19 cellular contexts compared by ENCODE assay signal in the genomic region with DNA sequence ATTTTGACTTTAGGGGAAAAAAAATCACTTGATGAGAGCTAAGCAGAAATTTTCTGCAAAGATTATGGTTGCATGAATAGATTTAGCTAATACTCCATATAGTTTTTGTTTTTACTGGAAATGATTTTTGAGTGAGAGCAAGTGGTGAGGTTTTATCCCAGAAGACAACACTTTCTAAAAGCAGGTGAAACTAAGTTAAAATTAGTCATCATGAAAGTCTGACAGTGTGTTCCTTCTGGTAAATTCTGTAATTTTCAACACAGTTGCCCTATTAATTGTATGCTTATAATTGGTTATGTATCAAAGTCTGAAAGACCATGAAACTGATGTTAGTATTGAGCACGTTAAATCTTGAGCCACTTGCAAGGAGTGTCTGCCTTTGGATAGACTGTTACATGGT.
DNase-seq lines count a peak whose midpoint lies in the region; ATAC-seq lines count a peak whose summit lies in the region.
"Had no signal": no experiment of that assay in that cellular context is flagged by ENCODE, and none has a peak within 500 bp of the region (broad histone marks: within the 10 kb centered on the region; RNA-seq: fewer than 3 reads in every experiment).

No MANE protein-coding gene starts in this region.

- intact Hi-C loops in activated CD4-positive, alpha-beta memory T cell treated with anti-CD3 and anti-CD28 coated beads for 36 hours (cut with micrococcal nuclease), result no loop called here

- H3K9me3 Mint-ChIP-seq in activated CD4-positive, alpha-beta memory T cell treated with anti-CD3 and anti-CD28 coated beads for 36 hours, result no peaks in the 10 kb centered on the region
- no peaks in the 10 kb centered on the region for H3K9me3 Mint-ChIP-seq in activated CD4-positive, alpha-beta memory T cell treated with anti-CD3 and anti-CD28 coated beads, Interleukin-2, amount 10 ng/mL, durations not matched to agents 7 days and 5 days
- H3K9me3 Mint-ChIP-seq in activated naive CD8-positive, alpha-beta T cell (ENCODE audit: low read depth), result no peaks in the 10 kb centered on the region
- no peaks in the 10 kb centered on the region for H3K9me3 Mint-ChIP-seq in activated naive CD8-positive, alpha-beta T cell treated with anti-CD3 and anti-CD28 coated beads, Interleukin-2, amount 50 U/mL, for 24 hours
- no peaks in the 10 kb centered on the region for H3K9me3 Mint-ChIP-seq in activated T-helper 17 cell treated with anti-CD3 and anti-CD28 coated beads, Interleukin-2, amount 50 U/mL, for 72 hours
- H3K9me3 Mint-ChIP-seq: CD4-positive, alpha-beta memory T cell had no signal

- peaks cover 14% of the 10 kb centered on the region for H3K4me1 Mint-ChIP-seq in activated CD4-positive, alpha-beta memory T cell treated with anti-CD3 and anti-CD28 coated beads for 36 hours (ENCODE audit: low read depth)
- H3K4me1 Mint-ChIP-seq in activated CD4-positive, alpha-beta memory T cell treated with anti-CD3 and anti-CD28 coated beads, Interleukin-2, amount 10 ng/mL, durations not matched to agents 7 days and 5 days, result peaks cover 13% of the 10 kb centered on the region
- no peaks in the 10 kb centered on the region for H3K4me1 Mint-ChIP-seq in activated naive CD8-positive, alpha-beta T cell (ENCODE audit: low read depth)
- H3K4me1 Mint-ChIP-seq in activated naive CD8-positive, alpha-beta T cell treated with anti-CD3 and anti-CD28 coated beads, Interleukin-2, amount 50 U/mL, for 24 hours, result peaks cover 5% of the 10 kb centered on the region
- H3K4me1 Mint-ChIP-seq in activated T-helper 17 cell treated with anti-CD3 and anti-CD28 coated beads, Interleukin-2, amount 50 U/mL, for 72 hours, result no peaks in the 10 kb centered on the region

- H3K4me3 Mint-ChIP-seq in activated CD4-positive, alpha-beta memory T cell treated with anti-CD3 and anti-CD28 coated beads for 36 hours, result no peak overlapping the region
- no peak overlapping the region for H3K4me3 Mint-ChIP-seq in activated CD4-positive, alpha-beta memory T cell treated with anti-CD3 and anti-CD28 coated beads, Interleukin-2, amount 10 ng/mL, durations not matched to agents 7 days and 5 days
- H3K4me3 Mint-ChIP-seq in activated naive CD8-positive, alpha-beta T cell, result no peak overlapping the region
- no peak overlapping the region for H3K4me3 Mint-ChIP-seq in activated naive CD8-positive, alpha-beta T cell treated with anti-CD3 and anti-CD28 coated beads, Interleukin-2, amount 50 U/mL, for 24 hours
- no peak overlapping the region for H3K4me3 Mint-ChIP-seq in activated T-helper 17 cell treated with anti-CD3 and anti-CD28 coated beads, Interleukin-2, amount 50 U/mL, for 72 hours
- H3K4me3 Mint-ChIP-seq: CD4-positive, alpha-beta memory T cell had no signal

- no peaks in the 10 kb centered on the region for H3K27me3 Mint-ChIP-seq in activated CD4-positive, alpha-beta memory T cell treated with anti-CD3 and anti-CD28 coated beads for 36 hours
- H3K27me3 Mint-ChIP-seq in activated CD4-positive, alpha-beta memory T cell treated with anti-CD3 and anti-CD28 coated beads, Interleukin-2, amount 10 ng/mL, durations not matched to agents 7 days and 5 days, result no peaks in the 10 kb centered on the region
- no peaks in the 10 kb centered on the region for H3K27me3 Mint-ChIP-seq in activated naive CD8-positive, alpha-beta T cell
- H3K27me3 Mint-ChIP-seq in activated naive CD8-positive, alpha-beta T cell treated with anti-CD3 and anti-CD28 coated beads, Interleukin-2, amount 50 U/mL, for 24 hours, result no peaks in the 10 kb centered on the region
- no peaks in the 10 kb centered on the region for H3K27me3 Mint-ChIP-seq in activated T-helper 17 cell treated with anti-CD3 and anti-CD28 coated beads, Interleukin-2, amount 50 U/mL, for 72 hours
- H3K27me3 Mint-ChIP-seq: CD4-positive, alpha-beta memory T cell had no signal

- CTCF ChIA-PET in activated CD4-positive, alpha-beta memory T cell treated with anti-CD3 and anti-CD28 coated beads for 36 hours (lab: Charles Lee), result interaction anchor here (1.5 kb wide), 1 partner anchor 19 kb away, joined by 5 read pairs; no protein-coding TSS in a partner anchor
- CTCF ChIA-PET in activated CD4-positive, alpha-beta memory T cell treated with anti-CD3 and anti-CD28 coated beads, Interleukin-2, amount 10 ng/mL, durations not matched to agents 7 days and 5 days (lab: Charles Lee), result interaction anchor here (1.7 to 2.2 kb wide), 2 partner anchors 9 to 19 kb away, joined by 6 to 7 read pairs; no protein-coding TSS in a partner anchor

- peak overlapping the region; percentile 35 for H3K27ac Mint-ChIP-seq in activated CD4-positive, alpha-beta memory T cell treated with anti-CD3 and anti-CD28 coated beads for 36 hours
- H3K27ac Mint-ChIP-seq in activated CD4-positive, alpha-beta memory T cell treated with anti-CD3 and anti-CD28 coated beads, Interleukin-2, amount 10 ng/mL, durations not matched to agents 7 days and 5 days, result no peak overlapping the region
- H3K27ac Mint-ChIP-seq in activated naive CD8-positive, alpha-beta T cell, result peak overlapping the region; percentile 12
- H3K27ac Mint-ChIP-seq in activated naive CD8-positive, alpha-beta T cell treated with anti-CD3 and anti-CD28 coated beads, Interleukin-2, amount 50 U/mL, for 24 hours, result no peak overlapping the region
- H3K27ac Mint-ChIP-seq in activated T-helper 17 cell treated with anti-CD3 and anti-CD28 coated beads, Interleukin-2, amount 50 U/mL, for 72 hours, result no peak overlapping the region

- no peak for ATAC-seq in activated naive CD8-positive, alpha-beta T cell treated with anti-CD3 and anti-CD28 coated beads, Interleukin-2, amount 50 U/mL, for 24 hours
- peak; percentile 44 for ATAC-seq in activated T-helper 17 cell treated with anti-CD3 and anti-CD28 coated beads, Interleukin-2, amount 50 U/mL, for 72 hours (replicated peaks)
- ATAC-seq: A549 had no signal

- no peak for DNase-seq in activated CD4-positive, alpha-beta memory T cell treated with anti-CD3 and anti-CD28 coated beads for 36 hours
- DNase-seq in activated CD4-positive, alpha-beta memory T cell treated with anti-CD3 and anti-CD28 coated beads, Interleukin-2, amount 10 ng/mL, durations not matched to agents 7 days and 5 days, result no peak
- DNase-seq in activated naive CD8-positive, alpha-beta T cell treated with anti-CD3 and anti-CD28 coated beads, Interleukin-2, amount 50 U/mL, for 24 hours, result no peak
- no peak for DNase-seq in AML-193 (lab: John Stamatoyannopoulos, UW)
- DNase-seq: 8988T; ACHN; C1 segment of cervical spinal cord; Calu3; CD4-positive, alpha-beta memory T cell; COR-L47; DMS53; DMS79 treated with DMSO at 0.1 percent for 48 hours; GF-D8; GM23248; H7; HCEC 1CT had no signal

- peaks cover 45% of the 10 kb centered on the region for H3K36me3 Mint-ChIP-seq in activated CD4-positive, alpha-beta memory T cell treated with anti-CD3 and anti-CD28 coated beads for 36 hours
- peaks cover 70% of the 10 kb centered on the region for H3K36me3 Mint-ChIP-seq in activated CD4-positive, alpha-beta memory T cell treated with anti-CD3 and anti-CD28 coated beads, Interleukin-2, amount 10 ng/mL, durations not matched to agents 7 days and 5 days (ENCODE audit: low read depth)
- peaks cover 22% of the 10 kb centered on the region for H3K36me3 Mint-ChIP-seq in activated naive CD8-positive, alpha-beta T cell
- peaks cover 43% of the 10 kb centered on the region for H3K36me3 Mint-ChIP-seq in activated naive CD8-positive, alpha-beta T cell treated with anti-CD3 and anti-CD28 coated beads, Interleukin-2, amount 50 U/mL, for 24 hours (ENCODE audit: low read depth)
- H3K36me3 Mint-ChIP-seq in activated T-helper 17 cell treated with anti-CD3 and anti-CD28 coated beads, Interleukin-2, amount 50 U/mL, for 72 hours (ENCODE audit: low read depth), result peaks cover 92% of the 10 kb centered on the region

- POLR2A ChIA-PET in activated CD4-positive, alpha-beta memory T cell treated with anti-CD3 and anti-CD28 coated beads for 36 hours (lab: Charles Lee), result no interaction called here
- POLR2A ChIA-PET in activated CD4-positive, alpha-beta memory T cell treated with anti-CD3 and anti-CD28 coated beads, Interleukin-2, amount 10 ng/mL, durations not matched to agents 7 days and 5 days (lab: Charles Lee), result no interaction called here

Comparison
In these comparisons a context has a peak if more than half of its experiments do, and no peak if none do; other contexts are left out.
1. H3K27ac Mint-ChIP-seq: peak in activated CD4-positive, alpha-beta memory T cell treated with anti-CD3 and anti-CD28 coated beads for 36 hours (single experiment) and activated naive CD8-positive, alpha-beta T cell (single experiment); none in activated CD4-positive, alpha-beta memory T cell treated with anti-CD3 and anti-CD28 coated beads, Interleukin-2, amount 10 ng/mL, durations not matched to agents 7 days and 5 days (single experiment), activated naive CD8-positive, alpha-beta T cell treated with anti-CD3 and anti-CD28 coated beads, Interleukin-2, amount 50 U/mL, for 24 hours (single experiment) and activated T-helper 17 cell treated with anti-CD3 and anti-CD28 coated beads, Interleukin-2, amount 50 U/mL, for 72 hours (single experiment).